2 cellular contexts compared by ENCODE assay signal in genomic region chr21:32523463-32523862, GRCh38.
TF ChIP-seq lines count a peak whose summit lies in the region.

No MANE protein-coding gene starts in this region.

TF ChIP-seq in liver, 16 proteins besides CTCF, POLR2A, EP300 and RAD21 (continued from another document):
- no peak for TF ChIP-seq HNF4A (conservative IDR thresholded peaks at IDR 0.05)
- no peak for TF ChIP-seq ATF3 (IDR thresholded peaks at IDR 0.05)
- no peak for TF ChIP-seq FOXA1 (IDR thresholded peaks at IDR 0.05)
- no peak for TF ChIP-seq ZBTB33 (IDR thresholded peaks at IDR 0.05)
- no peak for TF ChIP-seq TAF1 (conservative IDR thresholded peaks at IDR 0.05)
- TF ChIP-seq HNF4G (IDR thresholded peaks at IDR 0.05) = no peak
- TF ChIP-seq MAX (IDR thresholded peaks at IDR 0.05) = no peak
- TF ChIP-seq GABPA (IDR thresholded peaks at IDR 0.05 in 1 of 2, conservative IDR thresholded peaks at IDR 0.05 in 1 of 2) = no peak
- TF ChIP-seq RXRA (IDR thresholded peaks at IDR 0.05) = no peak
- TF ChIP-seq SP1 (IDR thresholded peaks at IDR 0.05) = no peak

TF ChIP-seq in HepG2, 621 proteins besides CTCF, POLR2A, EP300 and RAD21 (continued from another document):
- TF ChIP-seq ZBTB33 (CRISPR knock-in tag; IDR thresholded peaks at IDR 0.05) = no peak
- TF ChIP-seq DRAP1 (CRISPR knock-in tag; IDR thresholded peaks at IDR 0.05) = no peak
- TF ChIP-seq ZNF224 (CRISPR knock-in tag; IDR thresholded peaks at IDR 0.05) = no peak
- no peak for TF ChIP-seq MBD4 (IDR thresholded peaks at IDR 0.05; ENCODE audit: borderline replicate concordance, low read length)
- TF ChIP-seq, protein P1, sequence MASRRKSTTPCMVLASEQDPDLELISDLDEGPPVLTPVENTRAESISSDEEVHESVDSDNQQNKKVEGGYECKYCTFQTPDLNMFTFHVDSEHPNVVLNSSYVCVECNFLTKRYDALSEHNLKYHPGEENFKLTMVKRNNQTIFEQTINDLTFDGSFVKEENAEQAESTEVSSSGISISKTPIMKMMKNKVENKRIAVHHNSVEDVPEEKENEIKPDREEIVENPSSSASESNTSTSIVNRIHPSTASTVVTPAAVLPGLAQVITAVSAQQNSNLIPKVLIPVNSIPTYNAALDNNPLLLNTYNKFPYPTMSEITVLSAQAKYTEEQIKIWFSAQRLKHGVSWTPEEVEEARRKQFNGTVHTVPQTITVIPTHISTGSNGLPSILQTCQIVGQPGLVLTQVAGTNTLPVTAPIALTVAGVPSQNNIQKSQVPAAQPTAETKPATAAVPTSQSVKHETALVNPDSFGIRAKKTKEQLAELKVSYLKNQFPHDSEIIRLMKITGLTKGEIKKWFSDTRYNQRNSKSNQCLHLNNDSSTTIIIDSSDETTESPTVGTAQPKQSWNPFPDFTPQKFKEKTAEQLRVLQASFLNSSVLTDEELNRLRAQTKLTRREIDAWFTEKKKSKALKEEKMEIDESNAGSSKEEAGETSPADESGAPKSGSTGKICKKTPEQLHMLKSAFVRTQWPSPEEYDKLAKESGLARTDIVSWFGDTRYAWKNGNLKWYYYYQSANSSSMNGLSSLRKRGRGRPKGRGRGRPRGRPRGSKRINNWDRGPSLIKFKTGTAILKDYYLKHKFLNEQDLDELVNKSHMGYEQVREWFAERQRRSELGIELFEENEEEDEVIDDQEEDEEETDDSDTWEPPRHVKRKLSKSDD (CRISPR knock-in tag; IDR thresholded peaks at IDR 0.05; ENCODE audit: low read depth) = no peak
- no peak for TF ChIP-seq EZH2 (conservative IDR thresholded peaks at IDR 0.05; ENCODE audit: low read depth, low read length)
- TF ChIP-seq ZNF513 (CRISPR knock-in tag; conservative IDR thresholded peaks at IDR 0.05) = no peak
- TF ChIP-seq, protein P2, sequence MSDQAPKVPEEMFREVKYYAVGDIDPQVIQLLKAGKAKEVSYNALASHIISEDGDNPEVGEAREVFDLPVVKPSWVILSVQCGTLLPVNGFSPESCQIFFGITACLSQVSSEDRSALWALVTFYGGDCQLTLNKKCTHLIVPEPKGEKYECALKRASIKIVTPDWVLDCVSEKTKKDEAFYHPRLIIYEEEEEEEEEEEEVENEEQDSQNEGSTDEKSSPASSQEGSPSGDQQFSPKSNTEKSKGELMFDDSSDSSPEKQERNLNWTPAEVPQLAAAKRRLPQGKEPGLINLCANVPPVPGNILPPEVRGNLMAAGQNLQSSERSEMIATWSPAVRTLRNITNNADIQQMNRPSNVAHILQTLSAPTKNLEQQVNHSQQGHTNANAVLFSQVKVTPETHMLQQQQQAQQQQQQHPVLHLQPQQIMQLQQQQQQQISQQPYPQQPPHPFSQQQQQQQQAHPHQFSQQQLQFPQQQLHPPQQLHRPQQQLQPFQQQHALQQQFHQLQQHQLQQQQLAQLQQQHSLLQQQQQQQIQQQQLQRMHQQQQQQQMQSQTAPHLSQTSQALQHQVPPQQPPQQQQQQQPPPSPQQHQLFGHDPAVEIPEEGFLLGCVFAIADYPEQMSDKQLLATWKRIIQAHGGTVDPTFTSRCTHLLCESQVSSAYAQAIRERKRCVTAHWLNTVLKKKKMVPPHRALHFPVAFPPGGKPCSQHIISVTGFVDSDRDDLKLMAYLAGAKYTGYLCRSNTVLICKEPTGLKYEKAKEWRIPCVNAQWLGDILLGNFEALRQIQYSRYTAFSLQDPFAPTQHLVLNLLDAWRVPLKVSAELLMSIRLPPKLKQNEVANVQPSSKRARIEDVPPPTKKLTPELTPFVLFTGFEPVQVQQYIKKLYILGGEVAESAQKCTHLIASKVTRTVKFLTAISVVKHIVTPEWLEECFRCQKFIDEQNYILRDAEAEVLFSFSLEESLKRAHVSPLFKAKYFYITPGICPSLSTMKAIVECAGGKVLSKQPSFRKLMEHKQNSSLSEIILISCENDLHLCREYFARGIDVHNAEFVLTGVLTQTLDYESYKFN (CRISPR knock-in tag; conservative IDR thresholded peaks at IDR 0.05) = no peak
TF ChIP-seq in HepG2: peak in this region for 0.
